15 cellular contexts compared by ENCODE assay signal in genomic region chr15:81575436-81576123, GRCh38.
DNase-seq lines count a peak whose midpoint lies in the region; ATAC-seq, FAIRE-seq and TF ChIP-seq lines count a peak whose summit lies in the region.
"Had no signal": no experiment of that assay in that cellular context is flagged by ENCODE, and none has a peak within 500 bp of the region (broad histone marks: within the 10 kb centered on the region; RNA-seq: fewer than 3 reads in every experiment).

No MANE protein-coding gene starts in this region.

- H3K4me1 Mint-ChIP-seq in activated T-helper 1 cell treated with anti-CD3 and anti-CD28 coated beads, Interleukin-12 subunit alpha, Interleukin-12 subunit beta, Interleukin-2, Interleukin-4 antibody, amounts not matched to agents 30 ng/mL and 10 ng/mL and 1 ng/mL, durations not matched to agents 14 hours and 24 hours and 36 hours (ENCODE audit: low read depth): no peaks in the 10 kb centered on the region
- peaks cover 3% of the 10 kb centered on the region for H3K4me1 Mint-ChIP-seq in activated CD8-positive, alpha-beta memory T cell treated with anti-CD3 and anti-CD28 coated beads, Interleukin-2, amount 10 ng/mL, durations not matched to agents 7 days and 5 days
- H3K4me1 Mint-ChIP-seq: B cell had no signal

- no peak overlapping the region for H2AFZ ChIP-seq in HepG2 (ENCODE audit: low read length)

- TF ChIP-seq EP300 in HepG2 (IDR thresholded peaks at IDR 0.05; ENCODE audit: low read depth in 2 of 2, low read length in 2 of 2): no peak
- TF ChIP-seq EP300 in HepG2 (CRISPR knock-in tag; IDR thresholded peaks at IDR 0.05; ENCODE audit: borderline replicate concordance): no peak

- in situ Hi-C loops in HepG2 (cut with HindIII; ENCODE audit: extremely low pct_ligation_motif_present, low pct_unique_long_range_greater_than_20kb): no loop called here

- POLR2A ChIA-PET in HepG2 (lab: Yijun Ruan, JAX): no interaction called here

- H3K9me3 ChIP-seq in SJCRH30 (replicated peaks) (peaks cover 7% of the 10 kb centered on the region; the same call in 1 of the 2 replicates), HepG2 (ENCODE audit: low read length) (peaks cover 5% of the 10 kb centered on the region; the same call in 1 of the 2 replicates)
- H3K9me3 ChIP-seq: left lung had no signal

- H3K36me3 Mint-ChIP-seq in activated T-helper 1 cell treated with anti-CD3 and anti-CD28 coated beads, Interleukin-12 subunit alpha, Interleukin-12 subunit beta, Interleukin-2, Interleukin-4 antibody, amounts not matched to agents 30 ng/mL and 10 ng/mL and 1 ng/mL, durations not matched to agents 14 hours and 24 hours and 36 hours (ENCODE audit: low read depth): no peaks in the 10 kb centered on the region
- H3K36me3 Mint-ChIP-seq in activated CD8-positive, alpha-beta memory T cell treated with anti-CD3 and anti-CD28 coated beads, Interleukin-2, amount 10 ng/mL, durations not matched to agents 7 days and 5 days: no peaks in the 10 kb centered on the region

- H3K4me2 ChIP-seq in HepG2 (ENCODE audit: low read depth, low read length): no peak overlapping the region

- CTCF ChIA-PET in HepG2 (lab: Yijun Ruan, JAX; ENCODE audit: low intra/inter-chr PET ratio, low total read pairs): no interaction called here
- CTCF ChIA-PET in activated CD8-positive, alpha-beta memory T cell treated with anti-CD3 and anti-CD28 coated beads, Interleukin-2, amount 10 ng/mL, durations not matched to agents 7 days and 5 days (lab: Charles Lee): interaction anchor here (1.1 kb wide), 1 partner anchor 14 kb away, joined by 3 read pairs; no protein-coding TSS in a partner anchor

- no peak overlapping the region for H3K9ac ChIP-seq in HepG2 (ENCODE audit: insufficient read depth, low read depth, low read length)

- H4K20me1 ChIP-seq in HepG2 (ENCODE audit: insufficient read depth, low read length): no peaks in the 10 kb centered on the region

- BruUV-seq in HepG2 (replicated peaks; lab: Mats Ljungman, UMichigan): no TSS peak

- intact Hi-C loops in HepG2 (cut with micrococcal nuclease; ENCODE audit: unreplicated experiment): no loop called here
- intact Hi-C loops in activated T-helper 1 cell treated with anti-CD3 and anti-CD28 coated beads, Interleukin-12 subunit alpha, Interleukin-12 subunit beta, Interleukin-2, Interleukin-4 antibody, amounts not matched to agents 30 ng/mL and 10 ng/mL and 1 ng/mL, durations not matched to agents 14 hours and 24 hours and 36 hours (cut with micrococcal nuclease): no loop called here

- TF ChIP-seq POLR2A in HepG2 (IDR thresholded peaks at IDR 0.05; ENCODE audit: insufficient read depth in 1 of 2, low read depth in 2 of 2, low read length in 2 of 2) (no peak), GM12892 (IDR thresholded peaks at IDR 0.05; ENCODE audit: low read depth, low read length) (no peak)

- no peak overlapping the region for H3K4me3 ChIP-seq in SJCRH30
- H3K4me3 ChIP-seq in HepG2 (replicated peaks in 1 of 3; ENCODE audit: insufficient read depth in 1 of 3, low read depth in 2 of 3, low read length in 3 of 3): no peak overlapping the region
- H3K4me3 ChIP-seq: left lung had no signal

- no peak for TF ChIP-seq RAD21 in HepG2 (CRISPR knock-in tag; IDR thresholded peaks at IDR 0.05)

- H3K27me3 ChIP-seq in SJCRH30: no peaks in the 10 kb centered on the region
- no peaks in the 10 kb centered on the region for H3K27me3 ChIP-seq in HepG2 (ENCODE audit: control insufficient read depth in 1 of 2, insufficient read depth in 2 of 2, low read length in 2 of 2)
- H3K27me3 ChIP-seq: left lung had no signal

- H3K4me1 ChIP-seq in SJCRH30 (peaks cover 18% of the 10 kb centered on the region), HepG2 (ENCODE audit: insufficient read depth, low read length) (no peaks in the 10 kb centered on the region)
- H3K4me1 ChIP-seq: left lung had no signal

- H3K79me2 ChIP-seq in HepG2 (ENCODE audit: insufficient read depth, low read length): no peaks in the 10 kb centered on the region

- no peak overlapping the region for H3K4me3 Mint-ChIP-seq in activated T-helper 1 cell treated with anti-CD3 and anti-CD28 coated beads, Interleukin-12 subunit alpha, Interleukin-12 subunit beta, Interleukin-2, Interleukin-4 antibody, amounts not matched to agents 30 ng/mL and 10 ng/mL and 1 ng/mL, durations not matched to agents 14 hours and 24 hours and 36 hours
- H3K4me3 Mint-ChIP-seq in activated CD8-positive, alpha-beta memory T cell treated with anti-CD3 and anti-CD28 coated beads, Interleukin-2, amount 10 ng/mL, durations not matched to agents 7 days and 5 days: no peak overlapping the region
- H3K4me3 Mint-ChIP-seq: B cell had no signal

- peaks cover 16% of the 10 kb centered on the region for H3K27me3 Mint-ChIP-seq in activated T-helper 1 cell treated with anti-CD3 and anti-CD28 coated beads, Interleukin-12 subunit alpha, Interleukin-12 subunit beta, Interleukin-2, Interleukin-4 antibody, amounts not matched to agents 30 ng/mL and 10 ng/mL and 1 ng/mL, durations not matched to agents 14 hours and 24 hours and 36 hours (ENCODE audit: insufficient read depth)
- H3K27me3 Mint-ChIP-seq in activated CD8-positive, alpha-beta memory T cell treated with anti-CD3 and anti-CD28 coated beads, Interleukin-2, amount 10 ng/mL, durations not matched to agents 7 days and 5 days: peaks cover 10% of the 10 kb centered on the region

- no peaks in the 10 kb centered on the region for H3K9me3 Mint-ChIP-seq in activated T-helper 1 cell treated with anti-CD3 and anti-CD28 coated beads, Interleukin-12 subunit alpha, Interleukin-12 subunit beta, Interleukin-2, Interleukin-4 antibody, amounts not matched to agents 30 ng/mL and 10 ng/mL and 1 ng/mL, durations not matched to agents 14 hours and 24 hours and 36 hours
- H3K9me3 Mint-ChIP-seq in activated CD8-positive, alpha-beta memory T cell treated with anti-CD3 and anti-CD28 coated beads, Interleukin-2, amount 10 ng/mL, durations not matched to agents 7 days and 5 days (ENCODE audit: low read depth): no peaks in the 10 kb centered on the region

- TF ChIP-seq CTCF in HepG2 (CRISPR knock-in tag; IDR thresholded peaks at IDR 0.05): no peak

- H3K27ac ChIP-seq in SJCRH30: peak overlapping the region; percentile 23; the same call in 1 of the 2 replicates
- H3K27ac ChIP-seq in HepG2 (ENCODE audit: extremely low read length, insufficient read depth, low read length): no peak overlapping the region
- H3K27ac ChIP-seq: left lung had no signal

- H3K36me3 ChIP-seq in SJCRH30: no peaks in the 10 kb centered on the region
- no peaks in the 10 kb centered on the region for H3K36me3 ChIP-seq in HepG2 (replicated peaks in 1 of 2; ENCODE audit: control insufficient read depth in 1 of 2, insufficient read depth in 2 of 2, low read length in 2 of 2)
- H3K36me3 ChIP-seq: left lung had no signal

- no peak for FAIRE-seq in HepG2 (lab: Jason Lieb, UNC)
- FAIRE-seq in GM12892 (lab: Jason Lieb, UNC): no peak
- FAIRE-seq: HTR-8/SVneo had no signal

- no peak for ATAC-seq in HepG2
- ATAC-seq in HG02642 (IDR thresholded peaks at IDR 0.05; ENCODE audit: poor library complexity, unreplicated experiment): no peak
- ATAC-seq in activated CD8-positive, alpha-beta memory T cell treated with anti-CD3 and anti-CD28 coated beads, Interleukin-2, amount 10 ng/mL, durations not matched to agents 7 days and 5 days: no peak
- ATAC-seq: left lung had no signal

- WGBS in HepG2 (ENCODE audit: low lambda C conversion rate): 13% methylated on average over 7 of the region's 7 CpGs

- H3K27ac Mint-ChIP-seq in activated T-helper 1 cell treated with anti-CD3 and anti-CD28 coated beads, Interleukin-12 subunit alpha, Interleukin-12 subunit beta, Interleukin-2, Interleukin-4 antibody, amounts not matched to agents 30 ng/mL and 10 ng/mL and 1 ng/mL, durations not matched to agents 14 hours and 24 hours and 36 hours: no peak overlapping the region
- H3K27ac Mint-ChIP-seq in activated CD8-positive, alpha-beta memory T cell treated with anti-CD3 and anti-CD28 coated beads, Interleukin-2, amount 10 ng/mL, durations not matched to agents 7 days and 5 days: no peak overlapping the region
- H3K27ac Mint-ChIP-seq: B cell had no signal

- DNase-seq in DMS53 (lab: John Stamatoyannopoulos, UW) (peak; percentile 82), NCI-H187 treated with DMSO at 0.1 percent for 48 hours (lab: John Stamatoyannopoulos, UW) (peak; percentile 14), SJCRH30 (peak; percentile 70 to 72), HepG2 (ENCODE audit: low spot score) (no peak), GM12892 (ENCODE audit: insufficient read length) (no peak)
- no peak for DNase-seq in activated T-helper 1 cell treated with anti-CD3 and anti-CD28 coated beads, Interleukin-12 subunit alpha, Interleukin-12 subunit beta, Interleukin-2, Interleukin-4 antibody, amounts not matched to agents 30 ng/mL and 10 ng/mL and 1 ng/mL, durations not matched to agents 14 hours and 24 hours and 36 hours (ENCODE audit: low spot score)
- DNase-seq in activated CD8-positive, alpha-beta memory T cell treated with anti-CD3 and anti-CD28 coated beads, Interleukin-2, amount 10 ng/mL, durations not matched to agents 7 days and 5 days: no peak
- DNase-seq: activated CD8-positive, alpha-beta memory T cell treated with anti-CD3 and anti-CD28 coated beads, Interleukin-2, amount 50 U/mL, for 48 hours; effector CD8-positive, alpha-beta T cell; left lung; NCI-H1930; RPMI8226 had no signal

TF ChIP-seq in HepG2, 621 proteins besides CTCF, POLR2A, EP300 and RAD21:
- TF ChIP-seq MATR3 (CRISPR knock-in tag; IDR thresholded peaks at IDR 0.05) (no peak), TCF7 (IDR thresholded peaks at IDR 0.05; ENCODE audit: low read depth) (no peak), NR2F6 (IDR thresholded peaks at IDR 0.05) (peak; percentile 16; the same call in 1 of the 2 replicates), NR2F6 (CRISPR knock-in tag; IDR thresholded peaks at IDR 0.05) (no peak), GFI1 (CRISPR knock-in tag; IDR thresholded peaks at IDR 0.05; ENCODE audit: borderline replicate concordance) (peak; percentile 69)

Comparison
In these comparisons a context has a peak if more than half of its experiments do, and no peak if none do; other contexts are left out.
1. DNase-seq: peak in DMS53 (single experiment), NCI-H187 treated with DMSO at 0.1 percent for 48 hours (single experiment) and SJCRH30 (2 of 2); none in HepG2 (single experiment), GM12892 (single experiment), activated T-helper 1 cell treated with anti-CD3 and anti-CD28 coated beads, Interleukin-12 subunit alpha, Interleukin-12 subunit beta, Interleukin-2, Interleukin-4 antibody, amounts not matched to agents 30 ng/mL and 10 ng/mL and 1 ng/mL, durations not matched to agents 14 hours and 24 hours and 36 hours (single experiment) and activated CD8-positive, alpha-beta memory T cell treated with anti-CD3 and anti-CD28 coated beads, Interleukin-2, amount 10 ng/mL, durations not matched to agents 7 days and 5 days (single experiment).